In genomic region chr7:50803359-50804337, GRCh38 we compare ENCODE assay signal across 20 cellular contexts. TPM values are rescaled to one million over a fixed set of nuclear protein-coding genes. Genes with fewer than 3 reads are reported as not detected.
A peak's percentile ranks its signal among the peaks of the same experiment; 100 is the strongest.
DNase-seq lines count a peak whose midpoint lies in the region; ATAC-seq, FAIRE-seq and TF ChIP-seq lines count a peak whose summit lies in the region.
"Had no signal": no experiment of that assay in that cellular context is flagged by ENCODE, and none has a peak within 500 bp of the region (broad histone marks: within the 10 kb centered on the region; RNA-seq: fewer than 3 reads in every experiment).

No MANE protein-coding gene starts in this region.

- FAIRE-seq in A549 (lab: Jason Lieb, UNC) (peak; percentile 95), D721Med (lab: Jason Lieb, UNC) (no peak)
- FAIRE-seq: pancreas had no signal

- H3K23ac ChIP-seq in trophoblast cell (ENCODE audit: low read length) = no peak overlapping the region

- no peaks in the 10 kb centered on the region for H4K20me1 ChIP-seq in PC-9 (ENCODE audit: insufficient read depth)

- no peak overlapping the region for H4K8ac ChIP-seq in trophoblast cell (ENCODE audit: low read depth, low read length)

- no peaks in the 10 kb centered on the region for H3K27me3 ChIP-seq in PC-9 (ENCODE audit: insufficient read depth, low read depth)
- no peaks in the 10 kb centered on the region for H3K27me3 ChIP-seq in trophoblast cell (ENCODE audit: insufficient read depth, low read length)
- H3K27me3 ChIP-seq: pancreas, vagina had no signal

- 43% methylated on average over 5 of the region's 5 CpGs for WGBS in A549 (ENCODE audit: missing lambda C conversion rate)
- no CpG with 5 or more reads among the region's 5 CpGs for WGBS in trophoblast cell (ENCODE audit: extremely low coverage, insufficient coverage, insufficient read length)

- no peak overlapping the region for H2AFZ ChIP-seq in PC-9
- H2AFZ ChIP-seq in trophoblast cell (ENCODE audit: insufficient read depth, low read length, poor library complexity) = no peak overlapping the region

- no peak; a peak in 1 of 5 replicates for TF ChIP-seq EP300 in A549 (IDR thresholded peaks at IDR 0.05)

- H2BK12ac ChIP-seq in trophoblast cell (ENCODE audit: low read length) = no peak overlapping the region

- H3K14ac ChIP-seq in trophoblast cell (ENCODE audit: low read length) = no peak overlapping the region

- H3K9ac ChIP-seq in trophoblast cell (ENCODE audit: low read length) = no peak overlapping the region

- peak overlapping the region; percentile 60 for H3K4me2 ChIP-seq in A549
- H3K4me2 ChIP-seq in PC-9 = peak overlapping the region; percentile 45
- no peak overlapping the region for H3K4me2 ChIP-seq in trophoblast cell (ENCODE audit: low read length)

- DNase-seq in A549 (ENCODE audit: low read depth in 1 of 2, low spot score in 1 of 2) = peak; percentile 58 to 63
- peak; percentile 60 for DNase-seq in Daoy (ENCODE audit: low read depth)
- DNase-seq in PC-9 = peak; percentile 26 to 80
- peak; percentile 34 for DNase-seq in fibroblast of mammary gland (ENCODE audit: low read depth)
- DNase-seq in NCI-H82 treated with DMSO at 0.1 percent for 48 hours (lab: John Stamatoyannopoulos, UW; ENCODE audit: unreplicated experiment) = no peak
- DNase-seq in NCI-H2029 (lab: John Stamatoyannopoulos, UW) = no peak
- DNase-seq in trophoblast cell = no peak
- DNase-seq in D721Med (ENCODE audit: insufficient read length, low spot score) = no peak
- DNase-seq: activated gamma-delta T cell; aorta; GOT3; lower lobe of right lung; NCI-H1092 treated with DMSO at 0.1 percent for 48 hours; pancreas; stimulated activated CD4-positive, alpha-beta T cell treated with anti-CD3 and anti-CD28 coated beads, Interleukin-4, amount 100 ng/mL, for 24 hours; T-helper 17 cell had no signal

- 0 out of 2 replicates have a peak, but pooled peaks cover 6% of the 10 kb centered on the region for H3F3A ChIP-seq in PC-9 (ENCODE audit: insufficient read depth, low read depth)

- POLR2A ChIA-PET in A549 (lab: Yijun Ruan, JAX) = no interaction called here
- POLR2A ChIA-PET in PC-9 (lab: Charles Lee; ENCODE audit: unreplicated experiment) = no interaction called here

- intact Hi-C loops in PC-9 (cut with micrococcal nuclease; ENCODE audit: unreplicated experiment) = no loop called here

- H3K9me3 ChIP-seq in A549 (no peaks in the 10 kb centered on the region), PC-9 (ENCODE audit: insufficient read depth, low read depth) (0 out of 2 replicates have a peak, but pooled peaks cover under 1% of the 10 kb centered on the region), trophoblast cell (ENCODE audit: insufficient read depth, low read depth, low read length) (no peaks in the 10 kb centered on the region)
- H3K9me3 ChIP-seq: gastroesophageal sphincter, lower lobe of right lung, pancreas, vagina had no signal

- H4K12ac ChIP-seq in trophoblast cell (ENCODE audit: low read depth, low read length) = no peak overlapping the region

- no peak overlapping the region for H4K91ac ChIP-seq in trophoblast cell (ENCODE audit: low read depth, low read length)

- H3K27ac ChIP-seq in A549 = peak overlapping the region; percentile 61 to 70
- H3K27ac ChIP-seq in PC-9 = no peak overlapping the region
- H3K27ac ChIP-seq in trophoblast cell (ENCODE audit: low read depth, low read length) = no peak overlapping the region
- H3K27ac ChIP-seq: gastroesophageal sphincter, lower lobe of right lung, pancreas, skin epidermis, vagina had no signal

- no peak overlapping the region for H2BK120ac ChIP-seq in trophoblast cell (ENCODE audit: insufficient read depth, low read length, poor library complexity)

- no peak for TF ChIP-seq RAD21 in A549 (conservative IDR thresholded peaks at IDR 0.05 in 1 of 2, IDR thresholded peaks at IDR 0.05 in 1 of 2)

- H3K4me3 ChIP-seq in A549 = no peak overlapping the region
- no peak overlapping the region for H3K4me3 ChIP-seq in PC-9
- H3K4me3 ChIP-seq in fibroblast of mammary gland (ENCODE audit: control insufficient read depth, low read depth, low read length) = no peak overlapping the region
- no peak overlapping the region for H3K4me3 ChIP-seq in trophoblast cell (ENCODE audit: low read depth, low read length)
- H3K4me3 ChIP-seq: gastroesophageal sphincter, lower lobe of right lung, pancreas, skin epidermis, vagina had no signal

- CTCF ChIA-PET in A549 (lab: Yijun Ruan, JAX) = interaction anchor here (0.6 to 2.2 kb wide), 2 partner anchors 338 to 357 kb away, joined by 3 to 5 read pairs; no protein-coding TSS in a partner anchor
- CTCF ChIA-PET in PC-9 (lab: Charles Lee) = interaction anchor here (0.6 kb wide), 1 partner anchor 344 kb away, joined by 3 read pairs; no protein-coding TSS in a partner anchor

- H3K36me3 ChIP-seq in PC-9 (ENCODE audit: low read depth) (no peaks in the 10 kb centered on the region), trophoblast cell (ENCODE audit: control insufficient read depth in 1 of 2, insufficient read depth in 2 of 2, low read length in 2 of 2) (no peaks in the 10 kb centered on the region)
- H3K36me3 ChIP-seq: gastroesophageal sphincter, lower lobe of right lung, pancreas, vagina had no signal

- no peak overlapping the region for H3K18ac ChIP-seq in trophoblast cell (ENCODE audit: low read length)

- H3K79me1 ChIP-seq in trophoblast cell (ENCODE audit: low read length) = no peaks in the 10 kb centered on the region

- H2AK5ac ChIP-seq in trophoblast cell (ENCODE audit: low read length) = no peak overlapping the region

- no TSS peak for BruUV-seq in PC-9 (replicated peaks; lab: Mats Ljungman, UMichigan)

- H3K9me2 ChIP-seq in PC-9 (ENCODE audit: insufficient read depth) = no peaks in the 10 kb centered on the region

- H3K4me1 ChIP-seq in A549 (peaks cover 38% of the 10 kb centered on the region), PC-9 (replicated peaks; ENCODE audit: insufficient read depth) (peaks cover 28% of the 10 kb centered on the region), trophoblast cell (ENCODE audit: control insufficient read depth in 1 of 2, insufficient read depth in 2 of 2, low read length in 2 of 2) (no peaks in the 10 kb centered on the region)
- H3K4me1 ChIP-seq: gastroesophageal sphincter, lower lobe of right lung, vagina had no signal

- TF ChIP-seq CTCF in A549 (IDR thresholded peaks at IDR 0.05) (no peak), PC-9 (conservative IDR thresholded peaks at IDR 0.05) (no peak), fibroblast of mammary gland (conservative IDR thresholded peaks at IDR 0.05; ENCODE audit: control insufficient read depth, insufficient read depth, low read depth, low read length) (no peak), D721Med (IDR thresholded peaks at IDR 0.05; ENCODE audit: insufficient read depth, missing control alignments) (no peak)

- no peak overlapping the region for H2BK5ac ChIP-seq in trophoblast cell (ENCODE audit: low read depth, low read length, poor library complexity)

- no peak for TF ChIP-seq POLR2A in A549 (IDR thresholded peaks at IDR 0.05; ENCODE audit: low read length)

- no peak overlapping the region for H3K4ac ChIP-seq in trophoblast cell (ENCODE audit: low read depth, low read length)

- ATAC-seq in A549 = peak; percentile 79 to 83; a peak in 4 of 6 replicates
- ATAC-seq: activated CD4-positive, CD25-positive, alpha-beta regulatory T cell treated with anti-CD3 and anti-CD28 coated beads, Interleukin-2, amount 50 U/mL, for 24 hours; gastroesophageal sphincter; lower lobe of right lung; T-helper 17 cell had no signal

- H3K79me2 ChIP-seq in PC-9 (ENCODE audit: low read depth) = no peaks in the 10 kb centered on the region
- no peaks in the 10 kb centered on the region for H3K79me2 ChIP-seq in trophoblast cell (ENCODE audit: control insufficient read depth, insufficient read depth, low read length, poor library complexity)

TF ChIP-seq in A549, 52 proteins besides CTCF, POLR2A, EP300 and RAD21 (continues in another document):
- TF ChIP-seq PHF8 (IDR thresholded peaks at IDR 0.05; ENCODE audit: borderline replicate concordance, low read depth) (no peak), JUNB (IDR thresholded peaks at IDR 0.05) (peak; percentile 52; the same call in 1 of the 2 replicates), RCOR1 (IDR thresholded peaks at IDR 0.05; ENCODE audit: low read depth, low read length) (no peak), RFX5 (IDR thresholded peaks at IDR 0.05) (no peak), CEBPB (IDR thresholded peaks at IDR 0.05) (peak; percentile 7 to 28; a peak in 1 of 4 replicates), ELK1 (IDR thresholded peaks at IDR 0.05; ENCODE audit: low read depth, low read length) (no peak), FOSB (CRISPR knock-in tag; IDR thresholded peaks at IDR 0.05) (no peak), HOXB13 (CRISPR knock-in tag; IDR thresholded peaks at IDR 0.05; ENCODE audit: low read depth) (no peak)

RNA-seq across cellular contexts. Expression of gene GRB10, which starts 21.0 kb away (rescaled TPM):
- polyA plus RNA-seq in A549 (2011; rRNA removed) = 23.2 and 42.3 TPM in 2 replicates
- 10.1 and 12.7 TPM in 2 replicates for polyA plus RNA-seq in A549 (2012; cell fraction: cytosol; rRNA removed)
- polyA plus RNA-seq in A549 (2012; cell fraction: nucleus; rRNA removed) = 19.9 and 33.8 TPM in 2 replicates
- 34.7 to 37.6 TPM (median 37.0 TPM) in 3 replicates for polyA plus RNA-seq in A549 (2017; fragmentation: RNase III; extraction: RNeasy Plus Mini Kit Qiagen cat#74134 plus additional on column Dnase treatment)
- polyA minus RNA-seq in A549 (2011; rRNA and poly(A)+ RNA removed) = 64.5 and 88.4 TPM in 2 replicates
- 66.3 and 78.2 TPM in 2 replicates for total RNA-seq in Daoy (2014; rRNA removed; shearing (Covaris generic))
- 47.9 and 55.8 TPM in 2 replicates for total RNA-seq in PC-9 (2021)
- 24.4 and 24.9 TPM in 2 replicates for polyA plus RNA-seq in trophoblast cell (2013)

Comparison
In these comparisons a context has a peak if more than half of its experiments do, and no peak if none do; other contexts are left out.
1. DNase-seq: peak in A549 (2 of 2), Daoy (single experiment), PC-9 (2 of 2) and fibroblast of mammary gland (single experiment); none in NCI-H82 treated with DMSO at 0.1 percent for 48 hours (single experiment), NCI-H2029 (single experiment), trophoblast cell (0 of 2) and D721Med (single experiment).
2. H3K27ac ChIP-seq: peak in A549 (2 of 2); none in PC-9 (single experiment) and trophoblast cell (single experiment).